Comparison of ENCODE assay signal across 26 cellular contexts in the genomic region with DNA sequence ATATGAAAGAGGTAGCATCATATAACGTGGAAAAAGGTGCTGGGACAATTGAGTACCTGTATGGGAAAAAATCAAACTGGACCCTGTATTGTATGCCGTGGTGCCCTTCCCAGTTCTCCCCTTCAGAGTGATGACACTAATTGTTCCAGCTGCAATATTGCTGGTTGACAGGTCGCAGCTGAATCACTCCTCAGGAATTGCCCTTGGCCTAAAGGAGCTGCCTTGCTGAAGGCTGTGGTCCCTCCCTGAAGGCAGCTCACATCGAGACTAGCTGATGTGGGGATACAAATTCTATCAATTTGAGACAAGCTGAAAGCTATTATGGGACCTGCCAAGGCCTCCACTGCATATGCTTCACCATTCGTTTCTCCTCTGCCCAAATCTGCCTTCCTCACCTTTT. TPM values are rescaled to one million over a fixed set of nuclear protein-coding genes. Genes with fewer than 3 reads are reported as not detected.
DNase-seq lines count a peak whose midpoint lies in the region; ATAC-seq and TF ChIP-seq lines count a peak whose summit lies in the region.
"Had no signal": no experiment of that assay in that cellular context is flagged by ENCODE, and none has a peak within 500 bp of the region (broad histone marks: within the 10 kb centered on the region; RNA-seq: fewer than 3 reads in every experiment).

No MANE protein-coding gene starts in this region.

- H2BK5ac ChIP-seq in IMR-90 (ENCODE audit: low read depth, low read length, poor library complexity, severe bottlenecking): no peak overlapping the region

- H3K4ac ChIP-seq in IMR-90 (ENCODE audit: low read depth, low read length): peak overlapping the region; percentile 69

- H3K4me1 Mint-ChIP-seq in mesothelial cell of epicardium: no peaks in the 10 kb centered on the region
- H3K4me1 Mint-ChIP-seq: CD8-positive, alpha-beta memory T cell; stimulated activated memory B cell treated with anti-CD40 and anti-IgM and Interleukin-4, amounts not matched to agents 10 μg/mL and 1 μg/mL and 100 μg/mL, for 72 hours had no signal

- in situ Hi-C loops in IMR-90 (cut with MboI; ENCODE audit: low sequenced_read_pairs): loop anchor here (25.0 kb wide), 1 partner anchor 936 kb away; no protein-coding TSS in a partner anchor

- TF ChIP-seq RAD21 in IMR-90 (IDR thresholded peaks at IDR 0.05; ENCODE audit: low read length): no peak

- no peak overlapping the region for H3K56ac ChIP-seq in IMR-90 (ENCODE audit: extremely low read depth, insufficient read depth, low read length)

- intact Hi-C loops in IMR-90 (cut with micrococcal nuclease): no loop called here

- dilution Hi-C loops in IMR-90 (cut with HindIII; ENCODE audit: low sequenced_read_pairs, unreplicated experiment): no loop called here

- no peaks in the 10 kb centered on the region for H3K79me1 ChIP-seq in IMR-90 (ENCODE audit: low read depth in 1 of 2, low read length in 2 of 2)

- no peaks in the 10 kb centered on the region for H3K36me3 ChIP-seq in IMR-90 (ENCODE audit: control insufficient read depth, insufficient read depth, low read length)
- H3K36me3 ChIP-seq: HAP-1 had no signal

- no peaks in the 10 kb centered on the region for H3K27me3 ChIP-seq in IMR-90 (ENCODE audit: control insufficient read depth, insufficient read depth, low read length)

- no peak overlapping the region for H2AK9ac ChIP-seq in IMR-90 (replicated peaks; ENCODE audit: low read depth, low read length, poor library complexity)

- WGBS in IMR-90 (ENCODE audit: extremely low coverage in 2 of 2, insufficient read length in 1 of 2), 2 experiments: 100% methylated on average over 1 of the region's 5 CpGs; no CpG with 5 or more reads in 1 of the 2 experiments

- no peak for TF ChIP-seq POLR2A in IMR-90 (IDR thresholded peaks at IDR 0.05; ENCODE audit: low read depth, low read length)

- H3K9me3 Mint-ChIP-seq in mesothelial cell of epicardium: no peaks in the 10 kb centered on the region
- H3K9me3 Mint-ChIP-seq: activated T-cell treated with anti-CD3 and anti-CD28 coated beads, Interleukin-2, amount 50 U/mL, for 24 hours; dendritic cell treated with granulocyte-macrophage colony-stimulating factor and Interleukin-4, amounts not matched to agents 40 ng/mL and 50 ng/mL, for 4 days; nephron; stimulated activated memory B cell treated with anti-CD40 and anti-IgM and Interleukin-4, amounts not matched to agents 10 μg/mL and 1 μg/mL and 100 μg/mL, for 72 hours; type B pancreatic cell had no signal

- CTCF ChIA-PET in IMR-90 (lab: Yijun Ruan, JAX): no interaction called here

- H3K4me2 ChIP-seq in IMR-90 (ENCODE audit: low read depth, low read length): no peak overlapping the region
- H3K4me2 ChIP-seq: KMS-11 had no signal

- peak overlapping the region; percentile 39; the same call in 1 of the 2 replicates for H3K14ac ChIP-seq in IMR-90 (replicated peaks; ENCODE audit: low read depth, low read length)

- no peak overlapping the region for H3K9ac ChIP-seq in IMR-90 (ENCODE audit: low read depth, low read length)
- H3K9ac ChIP-seq: KMS-11 had no signal

- no peak overlapping the region for H3K27ac Mint-ChIP-seq in mesothelial cell of epicardium
- H3K27ac Mint-ChIP-seq: activated naive CD8-positive, alpha-beta T cell; activated T-cell treated with anti-CD3 and anti-CD28 coated beads, Interleukin-2, amount 50 U/mL, for 24 hours; CD8-positive, alpha-beta memory T cell; dendritic cell treated with granulocyte-macrophage colony-stimulating factor and Interleukin-4, amounts not matched to agents 40 ng/mL and 50 ng/mL, for 4 days; nephron; stimulated activated memory B cell treated with anti-CD40 and anti-IgM and Interleukin-4, amounts not matched to agents 10 μg/mL and 1 μg/mL and 100 μg/mL, for 72 hours; type B pancreatic cell had no signal

- TF ChIP-seq CTCF in IMR-90 (conservative IDR thresholded peaks at IDR 0.05; ENCODE audit: low read depth, low read length) (no peak), cardiac fibroblast (IDR thresholded peaks at IDR 0.05; ENCODE audit: low read depth, low read length) (no peak), mesothelial cell of epicardium (IDR thresholded peaks at IDR 0.05; ENCODE audit: unreplicated experiment) (no peak)

- H4K20me1 ChIP-seq in IMR-90 (ENCODE audit: insufficient read depth, low read length): no peaks in the 10 kb centered on the region

- no peaks in the 10 kb centered on the region for H3K9me3 ChIP-seq in IMR-90 (ENCODE audit: control insufficient read depth, insufficient read depth, low read length)
- H3K9me3 ChIP-seq: HAP-1 had no signal

- ATAC-seq in IMR-90 (ENCODE audit: low read depth) (no peak), HG03196 (IDR thresholded peaks at IDR 0.05; ENCODE audit: unreplicated experiment) (no peak)
- ATAC-seq: left colon; stimulated activated memory B cell treated with anti-CD40 and anti-IgM and Interleukin-4, amounts not matched to agents 10 μg/mL and 1 μg/mL and 100 μg/mL, for 72 hours had no signal

- peak overlapping the region; percentile 69 for H2BK20ac ChIP-seq in IMR-90 (ENCODE audit: low read depth, low read length)

- no TSS peak for BruUV-seq in IMR-90 (replicated peaks; lab: Mats Ljungman, UMichigan)

- H3K4me3 ChIP-seq in IMR-90 (ENCODE audit: insufficient read depth, low read depth, low read length): no peak overlapping the region
- H3K4me3 ChIP-seq in cardiac fibroblast (replicated peaks in 1 of 2; ENCODE audit: low read depth in 2 of 2, low read length in 2 of 2): no peak overlapping the region
- H3K4me3 ChIP-seq: HAP-1 had no signal

- peak overlapping the region; percentile 62; the same call in 1 of the 2 replicates for H2BK120ac ChIP-seq in IMR-90 (ENCODE audit: low read depth, low read length)

- H2BK15ac ChIP-seq in IMR-90 (ENCODE audit: low read depth, low read length): peak overlapping the region; percentile 5; the same call in 1 of the 3 replicates

- H3K4me3 Mint-ChIP-seq in mesothelial cell of epicardium: no peak overlapping the region
- H3K4me3 Mint-ChIP-seq: activated naive CD8-positive, alpha-beta T cell; activated T-cell treated with anti-CD3 and anti-CD28 coated beads, Interleukin-2, amount 50 U/mL, for 24 hours; CD8-positive, alpha-beta memory T cell; dendritic cell treated with granulocyte-macrophage colony-stimulating factor and Interleukin-4, amounts not matched to agents 40 ng/mL and 50 ng/mL, for 4 days; nephron; stimulated activated memory B cell treated with anti-CD40 and anti-IgM and Interleukin-4, amounts not matched to agents 10 μg/mL and 1 μg/mL and 100 μg/mL, for 72 hours; type B pancreatic cell had no signal

- no peaks in the 10 kb centered on the region for H3K36me3 Mint-ChIP-seq in mesothelial cell of epicardium
- H3K36me3 Mint-ChIP-seq: activated naive CD8-positive, alpha-beta T cell; CD8-positive, alpha-beta memory T cell; stimulated activated memory B cell treated with anti-CD40 and anti-IgM and Interleukin-4, amounts not matched to agents 10 μg/mL and 1 μg/mL and 100 μg/mL, for 72 hours; type B pancreatic cell had no signal

- peak overlapping the region; percentile 10; the same call in 1 of the 2 replicates for H2AK5ac ChIP-seq in IMR-90 (ENCODE audit: low read depth, low read length)

- H4K8ac ChIP-seq in IMR-90 (ENCODE audit: low read depth in 2 of 2, low read length in 2 of 2): peak overlapping the region in 1 of 2 experiments; percentile 43; a peak in 1 of 4 replicates

- peaks cover 3% of the 10 kb centered on the region for H3K27me3 Mint-ChIP-seq in mesothelial cell of epicardium (ENCODE audit: low read depth)
- H3K27me3 Mint-ChIP-seq: activated T-cell treated with anti-CD3 and anti-CD28 coated beads, Interleukin-2, amount 50 U/mL, for 24 hours; CD8-positive, alpha-beta memory T cell; type B pancreatic cell had no signal

- no peak overlapping the region for H4K5ac ChIP-seq in IMR-90 (ENCODE audit: low read depth, low read length)

- H3K9me1 ChIP-seq in IMR-90 (ENCODE audit: insufficient read depth, low read length): peaks cover 5% of the 10 kb centered on the region

- H3K18ac ChIP-seq in IMR-90 (ENCODE audit: low read depth, low read length): peak overlapping the region; percentile 30; the same call in 1 of the 2 replicates

- H3K27ac ChIP-seq in IMR-90 (ENCODE audit: insufficient read depth, low read length): no peak overlapping the region
- H3K27ac ChIP-seq: KMS-11 had no signal

- POLR2A ChIA-PET in IMR-90 (lab: Charles Lee; ENCODE audit: unreplicated experiment): no interaction called here

- H2AFZ ChIP-seq in IMR-90 (replicated peaks; ENCODE audit: low read length, poor library complexity): no peak overlapping the region

- H3K23ac ChIP-seq in IMR-90 (ENCODE audit: low read depth, low read length): peak overlapping the region; percentile 37; the same call in 1 of the 2 replicates

- peaks cover 12% of the 10 kb centered on the region for H3K4me1 ChIP-seq in IMR-90 (ENCODE audit: control insufficient read depth, insufficient read depth, low read length)
- H3K4me1 ChIP-seq: HAP-1 had no signal

- H4K91ac ChIP-seq in IMR-90 (ENCODE audit: insufficient read depth, low read depth, low read length): peak overlapping the region; percentile 7; the same call in 1 of the 2 replicates

- DNase-seq in EH (ENCODE audit: low read depth) (peak; percentile 52), IMR-90 (peak; percentile 32), cardiac fibroblast (ENCODE audit: low read depth in 2 of 2) (peak; percentile 66 to 74), kidney tubule cell (ENCODE audit: low spot score) (peak; percentile 75), AG08395 (ENCODE audit: low spot score) (no peak), mesothelial cell of epicardium (ENCODE audit: low spot score in 2 of 2, unreplicated experiment in 2 of 2) (no peak)
- DNase-seq in stimulated activated CD4-positive, alpha-beta T cell treated with anti-CD3 and anti-CD28 coated beads, Interleukin-2, amount 100 ng/mL, for 48 hours: no peak
- DNase-seq: activated CD4-positive, alpha-beta T cell treated with anti-CD3 and anti-CD28 coated beads, Interleukin-2, amount 50 U/mL, for 1 hour; activated effector memory CD4-positive, alpha-beta T cell treated with anti-CD3 and anti-CD28 coated beads, Interleukin-2, amount 50 U/mL, for 16 hours; activated T-cell treated with anti-CD3 and anti-CD28 coated beads, Interleukin-2, amount 50 U/mL, for 24 hours; anterior cingulate cortex; CD8-positive, alpha-beta memory T cell; DMS 273 treated with DMSO at 0.1 percent for 48 hours; foreskin melanocyte; left colon; NCI-H1417 treated with DMSO at 0.1 percent for 48 hours; NCI-H2081 treated with DMSO at 0.1 percent for 48 hours; SHP77 treated with DMSO at 0.1 percent for 48 hours had no signal

TF ChIP-seq in IMR-90, 13 proteins besides CTCF, POLR2A, EP300 and RAD21:
- no peak for TF ChIP-seq RFX5 (IDR thresholded peaks at IDR 0.05; ENCODE audit: low read depth, low read length)
- TF ChIP-seq RCOR1 (IDR thresholded peaks at IDR 0.05; ENCODE audit: insufficient replicate concordance, low read length): no peak

RNA-seq across cellular contexts. Expression of gene CXCL8, which starts 39.3 kb away (rescaled TPM):
- total RNA-seq in IMR-90 (2012; rRNA removed) (2.7 and 3.3 TPM in 2 replicates), mesothelial cell of epicardium (8.8 to 9.5 TPM (median 8.9 TPM) in 3 replicates)
- polyA plus RNA-seq in IMR-90 (2012; rRNA removed): 2.2 and 3.0 TPM in 2 replicates
- polyA plus RNA-seq in IMR-90 (2012; cell fraction: cytosol; rRNA removed): 0.67 and 2.0 TPM in 2 replicates
- 0.67 and 14.4 TPM in 2 replicates for polyA plus RNA-seq in IMR-90 (2012; cell fraction: nucleus; rRNA removed; ENCODE audit: low replicate concordance)
- polyA plus RNA-seq: CD8-positive, alpha-beta memory T cell had no signal

Comparison
In these comparisons a context has a peak if more than half of its experiments do, and no peak if none do; other contexts are left out.
1. DNase-seq: peak in EH (single experiment), IMR-90 (single experiment), cardiac fibroblast (2 of 2) and kidney tubule cell (single experiment); none in stimulated activated CD4-positive, alpha-beta T cell treated with anti-CD3 and anti-CD28 coated beads, Interleukin-2, amount 100 ng/mL, for 48 hours (0 of 2), AG08395 (single experiment) and mesothelial cell of epicardium (0 of 2).